In the genomic region with DNA sequence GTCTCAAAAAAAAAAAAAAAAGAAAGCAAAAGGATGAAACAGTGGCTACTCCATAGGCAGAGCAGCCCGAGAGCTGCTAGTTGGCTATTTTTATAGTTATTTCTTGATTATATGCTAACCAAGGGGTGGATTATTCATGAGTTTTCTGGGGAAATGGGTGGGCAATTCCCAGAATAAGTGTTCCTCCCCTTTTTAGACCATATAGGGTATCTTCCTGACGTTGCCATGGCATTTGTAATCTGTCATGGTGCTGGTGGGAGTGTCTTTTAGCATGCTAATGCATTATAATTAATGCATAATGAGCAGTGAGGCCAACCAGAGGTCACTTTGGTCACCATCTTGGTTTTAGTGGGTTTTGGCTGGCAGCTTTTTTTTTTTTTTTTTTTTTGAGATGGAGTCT, we compare ENCODE assay signal across 24 cellular contexts. TPM values are rescaled to one million over a fixed set of nuclear protein-coding genes. Genes with fewer than 3 reads are reported as not detected.
"Had no signal": no experiment of that assay in that cellular context is flagged by ENCODE, and none has a peak within 500 bp of the region (broad histone marks: within the 10 kb centered on the region; RNA-seq: fewer than 3 reads in every experiment).

No MANE protein-coding gene starts in this region.

- H3K36me3 ChIP-seq: SJSA1 had no signal

- H3K4me3 ChIP-seq: SJSA1, SK-N-MC had no signal

- H3K9ac ChIP-seq: KMS-11 had no signal

- H3K4me2 ChIP-seq: KMS-11 had no signal

- ATAC-seq: HepG2 had no signal

- H3K9me3 ChIP-seq: SJSA1 had no signal

- H3K27ac ChIP-seq: KMS-11, SJSA1, SK-N-MC had no signal

- DNase-seq: IMR-90, MM.1S, NCI-H1048, NCI-H1105, NCI-H1417, NCI-H1436 treated with DMSO at 0.1 percent for 48 hours, NCI-H1694 treated with DMSO at 0.1 percent for 48 hours, NCI-H1930, NCI-H2081, NCI-H2107, NCI-H2227 treated with DMSO at 0.1 percent for 48 hours, NCI-H524, NCI-H526 treated with DMSO at 0.1 percent for 48 hours, NCI-H748 treated with DMSO at 0.1 percent for 48 hours, Right ventricle myocardium superior, RPMI8226, SIG-M5 had no signal

RNA-seq across cellular contexts. Expression of gene OR10H1, which starts 25.4 kb away (rescaled TPM):
- total RNA-seq: HepG2, HT-29, IMR-90, NCI-H460, Right ventricle myocardium superior, SJSA1 had no signal

RNA-seq across cellular contexts. Expression of gene OR10H5, which starts 53.4 kb away (rescaled TPM):
- total RNA-seq: HepG2; HT-29; IMR-90; NCI-H460; Right ventricle myocardium superior; SJSA1; T-helper 1 cell treated with Interleukin-12 subunit alpha and Interleukin-12 subunit beta and Interleukin-4 antibody, amounts not matched to agents 30 ng/mL and 1 ng/mL, for 36 hours had no signal

RNA-seq across cellular contexts. Expression of gene CYP4F2, which starts 57.0 kb away (rescaled TPM):
- total RNA-seq: HT-29; IMR-90; NCI-H460; Right ventricle myocardium superior; SJSA1; T-helper 1 cell treated with Interleukin-12 subunit alpha and Interleukin-12 subunit beta and Interleukin-4 antibody, amounts not matched to agents 30 ng/mL and 1 ng/mL, for 36 hours had no signal
